ENCODE assay signal across 1 cellular context in genomic region chr3:169634618-169635236, GRCh38.
TF ChIP-seq lines count a peak whose summit lies in the region.

No MANE protein-coding gene starts in this region.

TF ChIP-seq in IMR-90, 13 proteins besides CTCF, POLR2A, EP300 and RAD21:
- TF ChIP-seq BHLHE40 (IDR thresholded peaks at IDR 0.05; ENCODE audit: low read depth, low read length) = no peak
- no peak for TF ChIP-seq FOS (IDR thresholded peaks at IDR 0.05; ENCODE audit: low read depth, low read length)
- no peak for TF ChIP-seq RCOR1 (IDR thresholded peaks at IDR 0.05; ENCODE audit: insufficient replicate concordance, low read length)
- TF ChIP-seq MXI1 (IDR thresholded peaks at IDR 0.05; ENCODE audit: borderline replicate concordance, low read depth, low read length) = no peak
- TF ChIP-seq, protein P1, sequence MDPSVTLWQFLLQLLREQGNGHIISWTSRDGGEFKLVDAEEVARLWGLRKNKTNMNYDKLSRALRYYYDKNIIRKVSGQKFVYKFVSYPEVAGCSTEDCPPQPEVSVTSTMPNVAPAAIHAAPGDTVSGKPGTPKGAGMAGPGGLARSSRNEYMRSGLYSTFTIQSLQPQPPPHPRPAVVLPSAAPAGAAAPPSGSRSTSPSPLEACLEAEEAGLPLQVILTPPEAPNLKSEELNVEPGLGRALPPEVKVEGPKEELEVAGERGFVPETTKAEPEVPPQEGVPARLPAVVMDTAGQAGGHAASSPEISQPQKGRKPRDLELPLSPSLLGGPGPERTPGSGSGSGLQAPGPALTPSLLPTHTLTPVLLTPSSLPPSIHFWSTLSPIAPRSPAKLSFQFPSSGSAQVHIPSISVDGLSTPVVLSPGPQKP (IDR thresholded peaks at IDR 0.05; ENCODE audit: borderline replicate concordance, low read depth, low read length) = no peak
- no peak for TF ChIP-seq USF2 (IDR thresholded peaks at IDR 0.05; ENCODE audit: low read depth, low read length)
- TF ChIP-seq MAFK (IDR thresholded peaks at IDR 0.05; ENCODE audit: low read depth, low read length) = no peak
- no peak for TF ChIP-seq RFX5 (IDR thresholded peaks at IDR 0.05; ENCODE audit: low read depth, low read length)
- TF ChIP-seq NFE2L2 (IDR thresholded peaks at IDR 0.05; ENCODE audit: low read depth, low read length) = no peak
- no peak for TF ChIP-seq MAZ (IDR thresholded peaks at IDR 0.05; ENCODE audit: borderline replicate concordance, low read depth, low read length)
- no peak for TF ChIP-seq CHD1 (IDR thresholded peaks at IDR 0.05; ENCODE audit: low read depth, low read length)
- no peak for TF ChIP-seq SMC3 (IDR thresholded peaks at IDR 0.05; ENCODE audit: low read depth, low read length)
- no peak for TF ChIP-seq CEBPB (IDR thresholded peaks at IDR 0.05; ENCODE audit: low read depth, low read length)
